33 cellular contexts compared by ENCODE assay signal in genomic region chr11:8927233-8927632, GRCh38. TPM values are rescaled to one million over a fixed set of nuclear protein-coding genes. Genes with fewer than 3 reads are reported as not detected.
"Had no signal": no experiment of that assay in that cellular context is flagged by ENCODE, and none has a peak within 500 bp of the region (broad histone marks: within the 10 kb centered on the region; RNA-seq: fewer than 3 reads in every experiment).

No MANE protein-coding gene starts in this region.

- DNase-seq: dorsolateral prefrontal cortex; effector CD8-positive, alpha-beta T cell; endodermal cell; foreskin fibroblast; gastrocnemius medialis; kidney; natural killer cell; stimulated activated CD4-positive, alpha-beta T cell treated with anti-CD3 and anti-CD28 coated beads, Interleukin-12 subunit alpha, Interleukin-12 subunit beta, amount 100 ng/mL, for 4 hours; stimulated activated CD4-positive, alpha-beta T cell treated with anti-CD3 and anti-CD28 coated beads, Interleukin-1b, Interleukin-23, amount 100 ng/mL, for 48 hours; stimulated activated CD4-positive, alpha-beta T cell treated with anti-CD3 and anti-CD28 coated beads, Interleukin-4, amount 100 ng/mL, for 1 hour; stimulated activated CD8-positive, alpha-beta memory T cell treated with anti-CD3 and anti-CD28 coated beads, Interleukin-4, amount 100 ng/mL, for 48 hours; stimulated activated naive CD4-positive, alpha-beta T cell treated with Interleukin-2 at 50 U/mL for 16 hours; stomach; thyroid gland; trophoblast cell had no signal

- H3K9me3 ChIP-seq: gastrocnemius medialis, prostate gland, right atrium auricular region, stomach, thyroid gland, vagina had no signal

- H3K27ac Mint-ChIP-seq: endodermal cell, memory B cell, natural killer cell had no signal

- H3K4me1 ChIP-seq: gastrocnemius medialis, prostate gland, right atrium auricular region, stomach, thyroid gland, vagina had no signal

- H3K4me3 Mint-ChIP-seq: endodermal cell, memory B cell, natural killer cell had no signal

- H3K9me3 Mint-ChIP-seq: endodermal cell, memory B cell, natural killer cell had no signal

- FAIRE-seq: kidney had no signal

- ATAC-seq: esophagus mucosa, gastrocnemius medialis, left lobe of liver, natural killer cell, sciatic nerve had no signal

- H3K27me3 ChIP-seq: dorsolateral prefrontal cortex, gastrocnemius medialis, right atrium auricular region, stomach, thyroid gland, vagina had no signal

- H3K36me3 Mint-ChIP-seq: memory B cell, natural killer cell had no signal

- H3K4me2 ChIP-seq: smooth muscle cell had no signal

- H3K4me3 ChIP-seq: dorsolateral prefrontal cortex, gastrocnemius medialis, lung, prostate gland, right atrium auricular region, smooth muscle cell, stomach, thyroid gland, vagina had no signal

- H3K36me3 ChIP-seq: prostate gland had no signal

- H3K27ac ChIP-seq: dorsolateral prefrontal cortex, epithelial cell of prostate, gastrocnemius medialis, prostate gland, right atrium auricular region, stomach, thyroid gland, vagina had no signal

- H3K4me1 Mint-ChIP-seq: endodermal cell, memory B cell, natural killer cell had no signal

RNA-seq across cellular contexts. Expression of gene C11orf16, which starts 5.5 kb away (rescaled TPM):
- total RNA-seq: dorsolateral prefrontal cortex, endodermal cell, esophagus mucosa, gastrocnemius medialis, glomerular endothelial cell, left lobe of liver, liver, mononuclear cell, natural killer cell, osteoblast, prostate gland, right atrium auricular region, sciatic nerve, smooth muscle cell, stomach, subcutaneous adipose tissue, thyroid gland, ureter, vagina had no signal
- polyA plus RNA-seq: liver, neural cell, smooth muscle cell, stomach had no signal

RNA-seq across cellular contexts. Expression of gene ASCL3, which starts 15.6 kb away (rescaled TPM):
- total RNA-seq: dorsolateral prefrontal cortex, endodermal cell, esophagus mucosa, gastrocnemius medialis, glomerular endothelial cell, kidney, left lobe of liver, liver, lung, mononuclear cell, natural killer cell, osteoblast, prostate gland, right atrium auricular region, sciatic nerve, smooth muscle cell, subcutaneous adipose tissue, temporal lobe, thyroid gland, ureter, vagina had no signal
- polyA plus RNA-seq: liver, lung, neural cell, smooth muscle cell, stomach had no signal
